ENCODE assay signal across 21 cellular contexts in genomic region chr1:28122183-28122582, GRCh38. TPM values are rescaled to one million over a fixed set of nuclear protein-coding genes. Genes with fewer than 3 reads are reported as not detected.
A peak's percentile ranks its signal among the peaks of the same experiment; 100 is the strongest.
DNase-seq lines count a peak whose midpoint lies in the region; ATAC-seq lines count a peak whose summit lies in the region.
"Had no signal": no experiment of that assay in that cellular context is flagged by ENCODE, and none has a peak within 500 bp of the region (broad histone marks: within the 10 kb centered on the region; RNA-seq: fewer than 3 reads in every experiment).

No MANE protein-coding gene starts in this region.

- H3K27me3 Mint-ChIP-seq in T-helper 17 cell, result peaks cover 24% of the 10 kb centered on the region

- no peak for ATAC-seq in activated naive CD4-positive, alpha-beta T cell treated with anti-CD3 and anti-CD28 coated beads, Interleukin-2, amount 50 U/mL, for 72 hours
- no peak for ATAC-seq in T-helper 17 cell
- ATAC-seq: activated CD4-positive, alpha-beta T cell treated with anti-CD3 and anti-CD28 coated beads for 36 hours; gastroesophageal sphincter had no signal

- in situ Hi-C loops in HAP-1 (cut with MboI; ENCODE audit: low sequenced_read_pairs), result no loop called here

- H3K4me3 Mint-ChIP-seq in T-helper 17 cell, result no peak overlapping the region
- H3K4me3 Mint-ChIP-seq: activated CD4-positive, alpha-beta T cell treated with anti-CD3 and anti-CD28 coated beads for 36 hours; activated naive CD8-positive, alpha-beta T cell; nephron progenitor cell had no signal

- H3K9me3 Mint-ChIP-seq in activated naive CD4-positive, alpha-beta T cell treated with anti-CD3 and anti-CD28 coated beads, Interleukin-2, amount 50 U/mL, for 72 hours, result no peaks in the 10 kb centered on the region

- H3K4me3 ChIP-seq in HAP-1, result no peak overlapping the region
- no peak overlapping the region for H3K4me3 ChIP-seq in adipocyte (ENCODE audit: low read length)
- H3K4me3 ChIP-seq: gastroesophageal sphincter, suprapubic skin had no signal

- H3K27me3 ChIP-seq in HAP-1 (ENCODE audit: low read depth) (peaks cover 10% of the 10 kb centered on the region), adipocyte (replicated peaks; ENCODE audit: control insufficient read depth, insufficient read depth, low read length) (no peaks in the 10 kb centered on the region)
- H3K27me3 ChIP-seq: suprapubic skin had no signal

- no peaks in the 10 kb centered on the region for H3K4me1 Mint-ChIP-seq in T-helper 17 cell
- H3K4me1 Mint-ChIP-seq: activated CD4-positive, alpha-beta T cell treated with anti-CD3 and anti-CD28 coated beads for 36 hours had no signal

- no peaks in the 10 kb centered on the region for H3K36me3 Mint-ChIP-seq in activated naive CD4-positive, alpha-beta T cell treated with anti-CD3 and anti-CD28 coated beads, Interleukin-2, amount 50 U/mL, for 72 hours
- no peaks in the 10 kb centered on the region for H3K36me3 Mint-ChIP-seq in T-helper 17 cell (ENCODE audit: low read depth)
- H3K36me3 Mint-ChIP-seq: activated naive CD8-positive, alpha-beta T cell had no signal

- H3K9me3 ChIP-seq in HAP-1, result no peaks in the 10 kb centered on the region; the same call in 1 of the 2 replicates
- H3K9me3 ChIP-seq in adipocyte (ENCODE audit: control insufficient read depth, low read length), result no peaks in the 10 kb centered on the region
- no peaks in the 10 kb centered on the region for H3K9me3 ChIP-seq in T-helper 17 cell (ENCODE audit: control insufficient read depth, low read length, poor library complexity, severe bottlenecking)
- H3K9me3 ChIP-seq: gastroesophageal sphincter, suprapubic skin had no signal

- DNase-seq in AG08395 (ENCODE audit: low spot score), result peak; percentile 37
- DNase-seq in HAP-1 (ENCODE audit: low spot score in 2 of 2), result peak; percentile 16 to 19
- peak; percentile 37 for DNase-seq in adipocyte (ENCODE audit: low read depth)
- peak; percentile 94 for DNase-seq in foreskin melanocyte
- no peak for DNase-seq in activated naive CD4-positive, alpha-beta T cell treated with anti-CD3 and anti-CD28 coated beads, Interleukin-2, amount 50 U/mL, for 72 hours (ENCODE audit: low spot score in 2 of 2)
- DNase-seq in T-helper 17 cell, result no peak
- no peak for DNase-seq in HPDE6-E6E7 (ENCODE audit: extremely low spot score)
- no peak for DNase-seq in NCI-H774 (lab: John Stamatoyannopoulos, UW)
- DNase-seq: activated CD4-positive, alpha-beta T cell treated with anti-CD3 and anti-CD28 coated beads for 36 hours; C1 segment of cervical spinal cord; cortex of kidney; kidney glomerular epithelial cell; NCI-H1092; NCI-H2029 treated with DMSO at 0.1 percent for 48 hours; NCI-H345; nephron progenitor cell; NK-92 treated with Interleukin-12 subunit alpha and Interleukin-12 subunit beta, amount 100 ng/mL, for 24 hours had no signal

- H3K36me3 ChIP-seq in HAP-1 (replicated peaks) (no peaks in the 10 kb centered on the region), adipocyte (ENCODE audit: control insufficient read depth, insufficient read depth, low read length, severe bottlenecking) (no peaks in the 10 kb centered on the region)
- H3K36me3 ChIP-seq: gastroesophageal sphincter, suprapubic skin had no signal

- H3K4me1 ChIP-seq in HAP-1, result no peaks in the 10 kb centered on the region; the same call in 1 of the 2 replicates
- peaks cover 14% of the 10 kb centered on the region for H3K4me1 ChIP-seq in adipocyte (ENCODE audit: control insufficient read depth, insufficient read depth, low read length)
- H3K4me1 ChIP-seq: gastroesophageal sphincter, suprapubic skin had no signal

- H3K27ac Mint-ChIP-seq in activated naive CD4-positive, alpha-beta T cell treated with anti-CD3 and anti-CD28 coated beads, Interleukin-2, amount 50 U/mL, for 72 hours, result no peak overlapping the region
- H3K27ac Mint-ChIP-seq in T-helper 17 cell, result no peak overlapping the region
- H3K27ac Mint-ChIP-seq: activated CD4-positive, alpha-beta T cell treated with anti-CD3 and anti-CD28 coated beads for 36 hours; activated naive CD8-positive, alpha-beta T cell; nephron progenitor cell had no signal

- no peak overlapping the region for H3K9ac ChIP-seq in adipocyte (ENCODE audit: low read length)
- H3K9ac ChIP-seq: KMS-11 had no signal

RNA-seq across cellular contexts. Expression of gene EYA3, which starts 33.8 kb away (rescaled TPM):
- total RNA-seq in activated naive CD4-positive, alpha-beta T cell treated with anti-CD3 and anti-CD28 coated beads, Interleukin-2, amount 50 U/mL, for 72 hours, result 10 to 100 TPM; 33.1 to 34.4 TPM
- total RNA-seq in T-helper 17 cell, result 10 to 100 TPM; 12.5 to 13.8 TPM

RNA-seq across cellular contexts. Expression of gene PTAFR, which starts 54.3 kb away (rescaled TPM):
- total RNA-seq in activated naive CD4-positive, alpha-beta T cell treated with anti-CD3 and anti-CD28 coated beads, Interleukin-2, amount 50 U/mL, for 72 hours, result under 1 TPM; 0.06 to 0.07 TPM
- 1 to 10 TPM; 2.4 to 2.9 TPM for total RNA-seq in T-helper 17 cell

Comparison
In these comparisons a context has a peak if more than half of its experiments do, and no peak if none do; other contexts are left out.
1. DNase-seq: peak in AG08395 (single experiment), HAP-1 (2 of 2), adipocyte (single experiment) and foreskin melanocyte (single experiment); none in activated naive CD4-positive, alpha-beta T cell treated with anti-CD3 and anti-CD28 coated beads, Interleukin-2, amount 50 U/mL, for 72 hours (0 of 2), T-helper 17 cell (0 of 3), HPDE6-E6E7 (single experiment) and NCI-H774 (single experiment).